ENCODE assay signal across 1 cellular context in genomic region chr5:68433921-68434879, GRCh38.
A peak's percentile ranks its signal among the peaks of the same experiment; 100 is the strongest.
TF ChIP-seq lines count a peak whose summit lies in the region.

No MANE protein-coding gene starts in this region.

TF ChIP-seq in K562, 482 proteins besides CTCF, POLR2A, EP300 and RAD21 (continued from another document):
- no peak for TF ChIP-seq ARID4B (CRISPR knock-in tag; IDR thresholded peaks at IDR 0.05)
- TF ChIP-seq MNT (conservative IDR thresholded peaks at IDR 0.05): peak; percentile 77 to 79
- TF ChIP-seq ZNF589 (CRISPR knock-in tag; IDR thresholded peaks at IDR 0.05; ENCODE audit: low read depth): peak; percentile 89
- TF ChIP-seq ERF (CRISPR knock-in tag; IDR thresholded peaks at IDR 0.05): 0 out of 2 replicates have a peak, but pooled peaks have one; percentile 27
- TF ChIP-seq GATA2 (CRISPR knock-in tag; IDR thresholded peaks at IDR 0.05): 0 out of 2 replicates have a peak, but pooled peaks have one; percentile 23
